In the genomic region with DNA sequence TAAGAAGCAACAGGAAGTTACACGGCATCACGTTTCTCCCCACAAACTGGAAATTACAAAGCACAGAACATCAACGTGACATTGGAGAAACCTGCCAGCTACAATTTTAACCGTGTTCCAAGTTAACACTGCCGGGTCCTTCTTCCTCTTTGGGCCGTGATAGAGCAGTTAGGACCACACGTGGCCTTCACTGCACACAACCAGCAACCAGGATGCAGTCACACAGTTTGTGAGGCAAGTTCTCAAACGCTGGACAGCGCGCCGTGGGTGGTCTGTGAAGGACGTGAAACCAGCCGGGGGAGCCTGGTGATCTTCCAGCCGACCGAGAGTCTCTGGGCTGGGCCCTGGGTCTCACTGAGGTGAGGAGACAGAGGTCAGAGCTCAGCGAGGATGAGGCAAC, we compare ENCODE assay signal across 20 cellular contexts. TPM values are rescaled to one million over a fixed set of nuclear protein-coding genes. Genes with fewer than 3 reads are reported as not detected.
DNase-seq lines count a peak whose midpoint lies in the region; ATAC-seq, FAIRE-seq and TF ChIP-seq lines count a peak whose summit lies in the region.
"Had no signal": no experiment of that assay in that cellular context is flagged by ENCODE, and none has a peak within 500 bp of the region (broad histone marks: within the 10 kb centered on the region; RNA-seq: fewer than 3 reads in every experiment).

No MANE protein-coding gene starts in this region.

- H2BK5ac ChIP-seq in H1 (ENCODE audit: low read depth, low read length) (no peak overlapping the region), neuronal stem cell (ENCODE audit: low read length) (no peak overlapping the region)

- TF ChIP-seq CTCF in BE2C (IDR thresholded peaks at IDR 0.05; ENCODE audit: low read depth, low read length) (no peak), H1 (IDR thresholded peaks at IDR 0.05; ENCODE audit: control extremely low read depth in 1 of 3, insufficient read depth in 1 of 3, low read depth in 1 of 3, low read length in 3 of 3) (no peak)
- no peak for TF ChIP-seq CTCF in CD4-positive, alpha-beta T cell (IDR thresholded peaks at IDR 0.05)

- 85% methylated on average over 15 of the region's 16 CpGs; no CpG with 5 or more reads in 1 of the 2 experiments for WGBS in H1 (ENCODE audit: extremely low coverage in 1 of 2, insufficient coverage in 1 of 2, insufficient read length in 1 of 2, insufficient replicate concordance in 2 of 2, low coverage in 1 of 2, low lambda C conversion rate in 2 of 2, missing lambda C conversion rate in 1 of 2), 2 experiments
- WGBS in neuronal stem cell (ENCODE audit: extremely low coverage in 2 of 2, insufficient read length in 2 of 2, insufficient replicate concordance in 1 of 2), 2 donors: no CpG with 5 or more reads among the region's 16 CpGs

- H4K91ac ChIP-seq in H1 (replicated peaks; ENCODE audit: insufficient read length, low read length) (no peak overlapping the region), neuronal stem cell (ENCODE audit: low read depth, low read length, poor library complexity) (no peak overlapping the region)

- intact Hi-C loops in CD4-positive, alpha-beta T cell (cut with DNase I, micrococcal nuclease): no loop called here

- H3K9ac ChIP-seq in H1 (replicated peaks in 1 of 4; ENCODE audit: extremely low read depth in 1 of 4, low read depth in 3 of 4, low read length in 3 of 4) (no peak overlapping the region), neuronal stem cell (ENCODE audit: low read depth, low read length, poor library complexity) (no peak overlapping the region)

- no peak for TF ChIP-seq RAD21 in H1 (IDR thresholded peaks at IDR 0.05 in 1 of 2, conservative IDR thresholded peaks at IDR 0.05 in 1 of 2; ENCODE audit: low read depth in 2 of 2, low read length in 2 of 2)

- H2BK15ac ChIP-seq in H1 (ENCODE audit: low read length) (no peak overlapping the region), neuronal stem cell (ENCODE audit: low read length) (no peak overlapping the region)

- H2BK12ac ChIP-seq in H1 (ENCODE audit: low read depth, low read length) (0 out of 2 replicates have a peak overlapping the region, but pooled peaks have one; percentile 4), neuronal stem cell (ENCODE audit: low read length) (no peak overlapping the region)

- no peaks in the 10 kb centered on the region for H3K27me3 Mint-ChIP-seq in CD4-positive, alpha-beta T cell

- peak; percentile 2 for DNase-seq in BE2C
- no peak for DNase-seq in CD4-positive, alpha-beta T cell
- no peak for DNase-seq in H1 (ENCODE audit: low read depth in 1 of 2, low spot score in 2 of 2)
- DNase-seq in neuronal stem cell (ENCODE audit: low spot score): no peak
- DNase-seq in NCI-H774 (lab: John Stamatoyannopoulos, UW): no peak
- DNase-seq in UCSD-AML1 (lab: John Stamatoyannopoulos, UW; ENCODE audit: unreplicated experiment): no peak
- DNase-seq in COR-L47 (lab: John Stamatoyannopoulos, UW): no peak
- DNase-seq: activated CD4-positive, alpha-beta T cell treated with anti-CD3 and anti-CD28 coated beads for 1 hour; brain microvascular endothelial cell; C1 segment of cervical spinal cord; effector CD4-positive, alpha-beta T cell; NCI-H2081; small intestine had no signal

- no peak overlapping the region for H3K27ac ChIP-seq in CD4-positive, alpha-beta T cell (ENCODE audit: low read depth, low read length)
- H3K27ac ChIP-seq in H1 (ENCODE audit: low read depth, low read length) (no peak overlapping the region), neuronal stem cell (replicated peaks; ENCODE audit: low read length) (no peak overlapping the region)
- H3K27ac ChIP-seq: brain microvascular endothelial cell, RWPE1 had no signal

- H3K14ac ChIP-seq in H1 (ENCODE audit: insufficient read length) (no peak overlapping the region), neuronal stem cell (ENCODE audit: low read length) (no peak overlapping the region)

- H2BK20ac ChIP-seq in H1 (ENCODE audit: low read length): no peak overlapping the region

- peaks cover 6% of the 10 kb centered on the region for H3K36me3 Mint-ChIP-seq in CD4-positive, alpha-beta T cell (ENCODE audit: low read depth)

- H3K4me1 ChIP-seq in BE2C (no peaks in the 10 kb centered on the region; the same call in 1 of the 2 replicates), H1 (replicated peaks in 1 of 4; ENCODE audit: control insufficient read depth in 3 of 4, insufficient read depth in 4 of 4, low read length in 3 of 4) (peaks cover 0 to 5% (median 3%) of the 10 kb centered on the region in 4 experiments; a peak in 2 of 7 replicates), neuronal stem cell (ENCODE audit: control insufficient read depth in 2 of 2, insufficient read depth in 1 of 2, low read depth in 1 of 2, low read length in 2 of 2) (peaks cover 0 to 10% of the 10 kb centered on the region in 2 donors)

- no peak overlapping the region for H3K18ac ChIP-seq in H1 (ENCODE audit: extremely low read depth, low read length)
- no peak overlapping the region for H3K18ac ChIP-seq in neuronal stem cell (ENCODE audit: low read length)

- no peak overlapping the region for H3K4ac ChIP-seq in H1 (replicated peaks; ENCODE audit: insufficient read length, low read depth, low read length)
- no peak overlapping the region for H3K4ac ChIP-seq in neuronal stem cell (ENCODE audit: low read length)

- TF ChIP-seq POLR2A in H1 (IDR thresholded peaks at IDR 0.05; ENCODE audit: control extremely low read depth in 1 of 2, low read depth in 2 of 2, low read length in 2 of 2): no peak

- no peaks in the 10 kb centered on the region for H3K9me3 ChIP-seq in BE2C
- H3K9me3 ChIP-seq in CD4-positive, alpha-beta T cell (ENCODE audit: control insufficient read depth, low read length): peaks cover 11% of the 10 kb centered on the region
- no peaks in the 10 kb centered on the region for H3K9me3 ChIP-seq in H1 (ENCODE audit: insufficient read depth in 2 of 2, low read depth in 1 of 2, low read length in 1 of 2)
- H3K9me3 ChIP-seq in neuronal stem cell (replicated peaks in 1 of 2; ENCODE audit: control insufficient read depth in 2 of 2, insufficient read depth in 1 of 2, low read depth in 1 of 2, low read length in 2 of 2): no peaks in the 10 kb centered on the region

- H3K4me2 ChIP-seq in H1 (ENCODE audit: insufficient read depth in 1 of 2, low read depth in 2 of 2, low read length in 2 of 2): no peak overlapping the region
- H3K4me2 ChIP-seq in neuronal stem cell (ENCODE audit: insufficient read depth, low read length, poor library complexity, severe bottlenecking): no peak overlapping the region

- no peak overlapping the region for H3K23ac ChIP-seq in H1 (ENCODE audit: insufficient read length)
- no peak overlapping the region for H3K23ac ChIP-seq in neuronal stem cell (ENCODE audit: low read depth, low read length, poor library complexity)

- H2AK5ac ChIP-seq in H1 (ENCODE audit: low read depth, low read length) (no peak overlapping the region), neuronal stem cell (ENCODE audit: low read depth, low read length) (no peak overlapping the region)

- POLR2A ChIA-PET in CD4-positive, alpha-beta T cell (lab: Charles Lee): no interaction called here
- POLR2A ChIA-PET in H1 (lab: Charles Lee; ENCODE audit: partially characterized antibody): interaction anchor here (0.7 kb wide), 1 partner anchor 28 kb away, joined by 3 read pairs; no protein-coding TSS in a partner anchor

- H2BK120ac ChIP-seq in H1 (replicated peaks; ENCODE audit: low read depth, low read length): no peak overlapping the region
- no peak overlapping the region for H2BK120ac ChIP-seq in neuronal stem cell (ENCODE audit: low read depth, low read length)

- H3K4me3 Mint-ChIP-seq in CD4-positive, alpha-beta T cell: no peak overlapping the region

- peaks cover 24% of the 10 kb centered on the region for H3K4me1 Mint-ChIP-seq in CD4-positive, alpha-beta T cell (ENCODE audit: low read depth)

- no peak overlapping the region for H3K56ac ChIP-seq in H1 (replicated peaks; ENCODE audit: insufficient read length, low read depth, low read length)

- H3K79me1 ChIP-seq in H1 (ENCODE audit: low read depth, low read length): no peaks in the 10 kb centered on the region
- H3K79me1 ChIP-seq in neuronal stem cell (ENCODE audit: low read depth, low read length): peaks cover 2% of the 10 kb centered on the region

- peaks cover 0 to 2% of the 10 kb centered on the region in 2 experiments for H4K20me1 ChIP-seq in H1 (replicated peaks in 1 of 2; ENCODE audit: control insufficient read depth in 1 of 2, insufficient read depth in 2 of 2, low read length in 2 of 2)

- H3K27me3 ChIP-seq in BE2C: no peaks in the 10 kb centered on the region
- no peaks in the 10 kb centered on the region for H3K27me3 ChIP-seq in CD4-positive, alpha-beta T cell (ENCODE audit: control insufficient read depth, insufficient read depth, low read length)
- H3K27me3 ChIP-seq in H1 (replicated peaks in 1 of 4; ENCODE audit: control insufficient read depth in 3 of 4, extremely low read depth in 1 of 4, insufficient read depth in 3 of 4, low read length in 3 of 4): peaks cover 0 to 6% (median 4%) of the 10 kb centered on the region in 4 experiments; a peak in 4 of 7 replicates
- peaks cover 0 to 10% (median 2%) of the 10 kb centered on the region in 3 experiments for H3K27me3 ChIP-seq in neuronal stem cell (ENCODE audit: control insufficient read depth in 3 of 3, insufficient read depth in 3 of 3, low read depth in 1 of 3, low read length in 3 of 3)

- H4K5ac ChIP-seq in H1 (ENCODE audit: insufficient read length, low read depth, low read length): no peak overlapping the region

- peak overlapping the region; percentile 9 for H3K27ac Mint-ChIP-seq in CD4-positive, alpha-beta T cell

- no peak overlapping the region for H3K4me3 ChIP-seq in BE2C (ENCODE audit: low read depth, low read length)
- H3K4me3 ChIP-seq in H1 (ENCODE audit: extremely low read depth in 1 of 4, insufficient read depth in 2 of 4, low read depth in 3 of 4, low read length in 4 of 4): no peak overlapping the region
- H3K4me3 ChIP-seq in neuronal stem cell (ENCODE audit: low read length in 2 of 2): no peak overlapping the region
- H3K4me3 ChIP-seq: lung had no signal

- no peaks in the 10 kb centered on the region for H3K36me3 ChIP-seq in BE2C
- no peaks in the 10 kb centered on the region for H3K36me3 ChIP-seq in H1 (ENCODE audit: control insufficient read depth in 2 of 4, insufficient read depth in 4 of 4, low read length in 3 of 4)
- H3K36me3 ChIP-seq in neuronal stem cell (replicated peaks in 1 of 2; ENCODE audit: control insufficient read depth in 2 of 2, insufficient read depth in 2 of 2, low read length in 2 of 2): no peaks in the 10 kb centered on the region
- H3K36me3 ChIP-seq: brain microvascular endothelial cell had no signal

- no peak for FAIRE-seq in H1 (lab: Jason Lieb, UNC)
- FAIRE-seq: small intestine had no signal

- ATAC-seq in CD4-positive, alpha-beta T cell (ENCODE audit: poor library complexity): no peak
- no peak for ATAC-seq in GM18502 (IDR thresholded peaks at IDR 0.05; ENCODE audit: poor library complexity, unreplicated experiment)

- no peak overlapping the region for H2AFZ ChIP-seq in H1 (ENCODE audit: low read length)
- H2AFZ ChIP-seq in neuronal stem cell (ENCODE audit: low read length): peak overlapping the region; percentile 22

- H3K23me2 ChIP-seq in H1 (ENCODE audit: low read depth, low read length): no peaks in the 10 kb centered on the region

- no peak for TF ChIP-seq EP300 in H1 (IDR thresholded peaks at IDR 0.05; ENCODE audit: borderline replicate concordance in 1 of 2, low read depth in 2 of 2, low read length in 2 of 2)

- no peaks in the 10 kb centered on the region for H3K79me2 ChIP-seq in H1 (ENCODE audit: control insufficient read depth in 1 of 2, insufficient read depth in 2 of 2, low read length in 2 of 2)

- CTCF ChIA-PET in CD4-positive, alpha-beta T cell (lab: Charles Lee): no interaction called here
- CTCF ChIA-PET in H1 (lab: Charles Lee; ENCODE audit: partially characterized antibody): interaction anchor here (1.0 to 4.6 kb wide), 6 partner anchors 11 to 133 kb away, joined by 3 to 27 read pairs (median 14); no protein-coding TSS in a partner anchor

- no peak overlapping the region for H4K8ac ChIP-seq in H1 (ENCODE audit: extremely low read depth, insufficient read depth, low read length)
- H4K8ac ChIP-seq in neuronal stem cell (ENCODE audit: low read depth, low read length): no peak overlapping the region

- H3K9me3 Mint-ChIP-seq in CD4-positive, alpha-beta T cell: peaks cover 2% of the 10 kb centered on the region

RNA-seq across cellular contexts. Expression of a gene that starts 14.6 kb away (rescaled TPM):
- polyA plus RNA-seq in BE2C (2012; ENCODE audit: insufficient read depth, insufficient read length, low read depth): not detected
- total RNA-seq in CD4-positive, alpha-beta T cell: 10 to 100 TPM; 71.2 to 71.7 TPM
- not detected in 2 replicates for total RNA-seq in H1 (2021; fragmentation: NEBNext Ultra II Directional; extraction: Animal tissue kit (Norgen Biotek cat#: 25700))
- polyA plus RNA-seq in H1 (2011; rRNA removed): not detected in 2 replicates
- polyA plus RNA-seq in H1 (2011; cell fraction: cytosol; rRNA removed): not detected
- not detected for polyA plus RNA-seq in H1 (2011; cell fraction: nucleus; rRNA removed)
- not detected in 4 replicates for polyA plus RNA-seq in H1 (2012, experiment 1 of 2)
- not detected for polyA plus RNA-seq in H1 (2012, experiment 2 of 2)
- not detected for polyA plus RNA-seq in H1 (2013, experiment 1 of 2)
- polyA plus RNA-seq in H1 (2013, experiment 2 of 2): not detected
- not detected in 2 replicates for polyA minus RNA-seq in H1 (2011; rRNA and poly(A)+ RNA removed)
- polyA minus RNA-seq in H1 (2011; cell fraction: cytosol; rRNA and poly(A)+ RNA removed): not detected
- polyA minus RNA-seq in H1 (2011; cell fraction: nucleus; rRNA and poly(A)+ RNA removed): not detected
- polyA plus RNA-seq in neuronal stem cell (2013, experiment 1 of 2): not detected
- not detected for polyA plus RNA-seq in neuronal stem cell (2013, experiment 2 of 2)
- total RNA-seq: MCF 10A had no signal

RNA-seq across cellular contexts. Expression of a gene that starts 14.7 kb away (rescaled TPM):
- 3.5 TPM for polyA plus RNA-seq in BE2C (2012; ENCODE audit: insufficient read depth, insufficient read length, low read depth)
- 10 to 100 TPM; 81.8 TPM for total RNA-seq in CD4-positive, alpha-beta T cell
- total RNA-seq in H1 (2021; fragmentation: NEBNext Ultra II Directional; extraction: Animal tissue kit (Norgen Biotek cat#: 25700)): not detected in 2 replicates
- polyA plus RNA-seq in H1 (2011; rRNA removed): not detected in 2 replicates
- polyA plus RNA-seq in H1 (2011; cell fraction: cytosol; rRNA removed): not detected
- polyA plus RNA-seq in H1 (2011; cell fraction: nucleus; rRNA removed): not detected
- polyA plus RNA-seq in H1 (2012, experiment 1 of 2): 0.13 to 0.16 TPM in 2 of 4 replicates, not detected in the others
- polyA plus RNA-seq in H1 (2012, experiment 2 of 2): not detected
- not detected for polyA plus RNA-seq in H1 (2013, experiment 1 of 2)
- not detected for polyA plus RNA-seq in H1 (2013, experiment 2 of 2)
- polyA minus RNA-seq in H1 (2011; rRNA and poly(A)+ RNA removed): not detected in 2 replicates
- polyA minus RNA-seq in H1 (2011; cell fraction: cytosol; rRNA and poly(A)+ RNA removed): not detected
- not detected for polyA minus RNA-seq in H1 (2011; cell fraction: nucleus; rRNA and poly(A)+ RNA removed)
- not detected for polyA plus RNA-seq in neuronal stem cell (2013, experiment 1 of 2)
- 0.01 TPM for polyA plus RNA-seq in neuronal stem cell (2013, experiment 2 of 2)
- total RNA-seq: Daoy, MCF 10A had no signal

RNA-seq across cellular contexts. Expression of a gene that starts 16.7 kb away (rescaled TPM):
- not detected for polyA plus RNA-seq in BE2C (2012; ENCODE audit: insufficient read depth, insufficient read length, low read depth)
- total RNA-seq in CD4-positive, alpha-beta T cell: not detected
- 0.23 and 0.56 TPM in 2 replicates for total RNA-seq in H1 (2021; fragmentation: NEBNext Ultra II Directional; extraction: Animal tissue kit (Norgen Biotek cat#: 25700))
- 0.41 and 0.51 TPM in 2 replicates for polyA plus RNA-seq in H1 (2011; rRNA removed)
- polyA plus RNA-seq in H1 (2011; cell fraction: cytosol; rRNA removed): 0.34 TPM
- 0.34 TPM for polyA plus RNA-seq in H1 (2011; cell fraction: nucleus; rRNA removed)
- 0.15 to 0.42 TPM (median 0.37 TPM) in 3 of 4 replicates, not detected in the other for polyA plus RNA-seq in H1 (2012, experiment 1 of 2)
- polyA plus RNA-seq in H1 (2012, experiment 2 of 2): 0.08 TPM
- 0.26 TPM for polyA plus RNA-seq in H1 (2013, experiment 1 of 2)
- 0.42 TPM for polyA plus RNA-seq in H1 (2013, experiment 2 of 2)
- polyA minus RNA-seq in H1 (2011; rRNA and poly(A)+ RNA removed): 0.13 TPM in 1 of 2 replicates, not detected in the other
- 0.59 TPM for polyA minus RNA-seq in H1 (2011; cell fraction: cytosol; rRNA and poly(A)+ RNA removed)
- 0.40 TPM for polyA minus RNA-seq in H1 (2011; cell fraction: nucleus; rRNA and poly(A)+ RNA removed)
- 0.07 TPM for polyA plus RNA-seq in neuronal stem cell (2013, experiment 1 of 2)
- polyA plus RNA-seq in neuronal stem cell (2013, experiment 2 of 2): 0.06 TPM
- total RNA-seq: Daoy; HT1080; MCF 10A; T-helper 1 cell treated with Interleukin-12 subunit alpha and Interleukin-12 subunit beta and Interleukin-4 antibody, amounts not matched to agents 30 ng/mL and 1 ng/mL, for 36 hours had no signal

Comparison
In these comparisons a context has a peak if more than half of its experiments do, and no peak if none do; other contexts are left out.
1. RNA of a gene that starts 14.6 kb away (total RNA-seq): 71.2 to 71.7 TPM in CD4-positive, alpha-beta T cell; not detected in H1; every median in the first group is over 10 times any median in the second.
2. RNA of a gene that starts 14.7 kb away (total RNA-seq): 81.8 TPM in CD4-positive, alpha-beta T cell; not detected in H1; every median in the first group is over 10 times any median in the second.